In genomic region chr1:243850013-243850367, GRCh38 we compare ENCODE assay signal across 1 cellular context.
TF ChIP-seq lines count a peak whose summit lies in the region.

TSS of gene AKT3 (minus strand) at chr1:243850243. CDS start at chr1:243843170, 7,073 bp downstream.

TF ChIP-seq in GM23338, 12 proteins besides CTCF, POLR2A, EP300 and RAD21 (continued from another document):
- TF ChIP-seq REST (IDR thresholded peaks at IDR 0.05; ENCODE audit: unreplicated experiment) (no peak), CREB1 (CRISPR knock-in tag; IDR thresholded peaks at IDR 0.05; ENCODE audit: low read depth) (no peak), ZNF331 (CRISPR knock-in tag; IDR thresholded peaks at IDR 0.05; ENCODE audit: low read depth) (no peak), EZH2 (IDR thresholded peaks at IDR 0.05; ENCODE audit: low read depth, unreplicated experiment) (no peak)
